ENCODE assay signal across 22 cellular contexts in genomic region chr1:208919371-208919770, GRCh38.
DNase-seq lines count a peak whose midpoint lies in the region; ATAC-seq and TF ChIP-seq lines count a peak whose summit lies in the region.
"Had no signal": no experiment of that assay in that cellular context is flagged by ENCODE, and none has a peak within 500 bp of the region (broad histone marks: within the 10 kb centered on the region; RNA-seq: fewer than 3 reads in every experiment).

No MANE protein-coding gene starts in this region.

- intact Hi-C loops in PC-3 (cut with micrococcal nuclease): loop anchor here (1.0 to 5.0 kb wide), 5 partner anchors 10 to 267 kb away; no protein-coding TSS in a partner anchor

- peak overlapping the region; percentile 63 for H3K4me2 ChIP-seq in PC-3 (ENCODE audit: low read length)
- H3K4me2 ChIP-seq: smooth muscle cell had no signal

- H3K9me3 Mint-ChIP-seq in nephron progenitor cell: no peaks in the 10 kb centered on the region
- H3K9me3 Mint-ChIP-seq: activated CD4-positive, alpha-beta memory T cell treated with anti-CD3 and anti-CD28 coated beads for 36 hours; T-helper 1 cell treated with Interleukin-12 subunit alpha and Interleukin-12 subunit beta and Interleukin-4 antibody, amounts not matched to agents 30 μg/mL and 1 μg/mL, for 36 hours had no signal

- H4K20me1 ChIP-seq in PC-3 (ENCODE audit: low read length): no peaks in the 10 kb centered on the region

- H3K4me1 Mint-ChIP-seq in nephron progenitor cell: peaks cover 29% of the 10 kb centered on the region
- H3K4me1 Mint-ChIP-seq: B cell had no signal

- no peak overlapping the region for H3K4me3 Mint-ChIP-seq in nephron progenitor cell
- H3K4me3 Mint-ChIP-seq: activated CD4-positive, alpha-beta memory T cell treated with anti-CD3 and anti-CD28 coated beads for 36 hours; B cell; neural crest cell; T-helper 1 cell treated with Interleukin-12 subunit alpha and Interleukin-12 subunit beta and Interleukin-4 antibody, amounts not matched to agents 30 μg/mL and 1 μg/mL, for 36 hours had no signal

- H3K9me3 ChIP-seq in PC-3 (ENCODE audit: low read length): no peaks in the 10 kb centered on the region
- H3K9me3 ChIP-seq: upper lobe of left lung had no signal

- peaks cover 4% of the 10 kb centered on the region for H3F3A ChIP-seq in PC-3 (ENCODE audit: low read length, unreplicated experiment)

- ATAC-seq in PC-3: peak; percentile 63

- DNase-seq in GM04503 (ENCODE audit: low read depth) (peak; percentile 49), PC-3 (peak; percentile 94), dermis blood vessel endothelial cell (peak; percentile 62), nephron progenitor cell (no peak), cerebellar nuclear complex (lab: John Stamatoyannopoulos, UW) (no peak), NCI-H1930 (lab: John Stamatoyannopoulos, UW) (no peak), G401 (ENCODE audit: low spot score) (no peak), SHP77 (lab: John Stamatoyannopoulos, UW) (no peak)
- DNase-seq: activated CD4-positive, alpha-beta memory T cell treated with anti-CD3 and anti-CD28 coated beads for 36 hours; activated naive CD4-positive, alpha-beta T cell treated with Interleukin-2 at 50 U/mL for 16 hours; aorta; GDM1; midbrain; NCI-H1092; NCI-H524; stimulated activated CD4-positive, alpha-beta T cell treated with anti-CD3 and anti-CD28 coated beads, Interleukin-4, amount 100 ng/mL, for 1 hour; upper lobe of left lung had no signal

- H3K4me3 ChIP-seq in PC-3 (ENCODE audit: low read length): no peak overlapping the region
- H3K4me3 ChIP-seq: smooth muscle cell, upper lobe of left lung had no signal

- peak overlapping the region; percentile 59 for H3K9ac ChIP-seq in PC-3 (ENCODE audit: low read length)

- peaks cover 5% of the 10 kb centered on the region for H3K27me3 Mint-ChIP-seq in nephron progenitor cell (ENCODE audit: low read depth, poor library complexity)
- H3K27me3 Mint-ChIP-seq: activated CD4-positive, alpha-beta memory T cell treated with anti-CD3 and anti-CD28 coated beads for 36 hours; B cell; progenitor cell of endocrine pancreas had no signal

- in situ Hi-C loops in G401 (cut with HindIII; ENCODE audit: low sequenced_read_pairs): no loop called here

- no peaks in the 10 kb centered on the region for H3K27me3 ChIP-seq in PC-3 (ENCODE audit: low read length)
- H3K27me3 ChIP-seq: upper lobe of left lung had no signal

- H3K9me2 ChIP-seq in PC-3 (replicated peaks; ENCODE audit: low read length): no peaks in the 10 kb centered on the region

- H3K27ac Mint-ChIP-seq in nephron progenitor cell: peak overlapping the region; percentile 35
- H3K27ac Mint-ChIP-seq: activated CD4-positive, alpha-beta memory T cell treated with anti-CD3 and anti-CD28 coated beads for 36 hours; B cell; progenitor cell of endocrine pancreas; T-helper 1 cell treated with Interleukin-12 subunit alpha and Interleukin-12 subunit beta and Interleukin-4 antibody, amounts not matched to agents 30 μg/mL and 1 μg/mL, for 36 hours had no signal

- H2AFZ ChIP-seq in PC-3 (ENCODE audit: low read length): no peak overlapping the region

- H3K4me1 ChIP-seq in PC-3 (ENCODE audit: insufficient read depth, low read length): peaks cover 63% of the 10 kb centered on the region
- H3K4me1 ChIP-seq: upper lobe of left lung had no signal

- H3K36me3 Mint-ChIP-seq in nephron progenitor cell (ENCODE audit: low read depth): no peaks in the 10 kb centered on the region
- H3K36me3 Mint-ChIP-seq: activated CD4-positive, alpha-beta memory T cell treated with anti-CD3 and anti-CD28 coated beads for 36 hours had no signal

- no peaks in the 10 kb centered on the region for H3K79me2 ChIP-seq in PC-3 (ENCODE audit: low read length)

- TF ChIP-seq CTCF in PC-3 (conservative IDR thresholded peaks at IDR 0.05; ENCODE audit: low read depth, low read length) (no peak), nephron progenitor cell (IDR thresholded peaks at IDR 0.05) (no peak)

- POLR2A ChIA-PET in PC-3 (lab: Charles Lee; ENCODE audit: unreplicated experiment): interaction anchor here (0.6 kb wide), 1 partner anchor 690 kb away, joined by 5 read pairs; no protein-coding TSS in a partner anchor

- BruUV-seq in PC-3 (replicated peaks; lab: Mats Ljungman, UMichigan): no TSS peak

- H3K36me3 ChIP-seq in PC-3 (ENCODE audit: low read depth, low read length): no peaks in the 10 kb centered on the region
- H3K36me3 ChIP-seq: upper lobe of left lung had no signal

- CTCF ChIA-PET in PC-3 (lab: Charles Lee): no interaction called here

- peak overlapping the region; percentile 91 for H3K27ac ChIP-seq in PC-3 (ENCODE audit: low read length)
- H3K27ac ChIP-seq: upper lobe of left lung had no signal

Comparison
In these comparisons a context has a peak if more than half of its experiments do, and no peak if none do; other contexts are left out.
1. DNase-seq: peak in GM04503 (single experiment), PC-3 (single experiment) and dermis blood vessel endothelial cell (single experiment); none in nephron progenitor cell (single experiment), cerebellar nuclear complex (0 of 2), NCI-H1930 (0 of 2), G401 (single experiment) and SHP77 (0 of 2).